Comparison of ENCODE assay signal across 19 cellular contexts in genomic region chr2:132550285-132550684, GRCh38.
DNase-seq lines count a peak whose midpoint lies in the region; ATAC-seq and TF ChIP-seq lines count a peak whose summit lies in the region.
"Had no signal": no experiment of that assay in that cellular context is flagged by ENCODE, and none has a peak within 500 bp of the region (broad histone marks: within the 10 kb centered on the region; RNA-seq: fewer than 3 reads in every experiment).

No MANE protein-coding gene starts in this region.

- no peaks in the 10 kb centered on the region for H3K27me3 ChIP-seq in effector memory CD4-positive, alpha-beta T cell (replicated peaks; ENCODE audit: control insufficient read depth, insufficient read depth, low read length, poor library complexity, severe bottlenecking)
- H3K27me3 ChIP-seq: BE2C, colonic mucosa, tibial nerve had no signal

- no peaks in the 10 kb centered on the region for H3K4me1 ChIP-seq in effector memory CD4-positive, alpha-beta T cell (ENCODE audit: control insufficient read depth, insufficient read depth, low read length, poor library complexity, severe bottlenecking)
- H3K4me1 ChIP-seq: BE2C, colonic mucosa, parathyroid adenoma, tibial nerve had no signal

- H3K9me3 Mint-ChIP-seq in type B pancreatic cell, result no peaks in the 10 kb centered on the region
- no peaks in the 10 kb centered on the region for H3K9me3 Mint-ChIP-seq in T-helper 2 cell treated with Interferon-gamma antibody and Interleukin-4, amounts not matched to agents 5 μg/mL and 100 μg/mL, for 36 hours
- H3K9me3 Mint-ChIP-seq: activated T-helper 1 cell treated with anti-CD3 and anti-CD28 coated beads, Interleukin-12 subunit alpha, Interleukin-12 subunit beta, Interleukin-2, Interleukin-4 antibody, amounts not matched to agents 30 ng/mL and 10 ng/mL and 1 ng/mL, durations not matched to agents 14 hours and 24 hours and 36 hours; H9; stimulated activated naive CD8-positive, alpha-beta T cell treated with anti-CD3 and anti-CD28 coated beads, Interleukin-15, Interleukin-2, amounts not matched to agents 100 ng/mL and 50 ng/mL, for 24 hours had no signal

- H3K36me3 ChIP-seq in effector memory CD4-positive, alpha-beta T cell (ENCODE audit: control insufficient read depth, insufficient read depth, low read length), result no peaks in the 10 kb centered on the region
- H3K36me3 ChIP-seq: BE2C, colonic mucosa, tibial nerve had no signal

- no peak overlapping the region for H3K4me3 Mint-ChIP-seq in type B pancreatic cell
- no peak overlapping the region for H3K4me3 Mint-ChIP-seq in T-helper 2 cell treated with Interferon-gamma antibody and Interleukin-4, amounts not matched to agents 5 μg/mL and 100 μg/mL, for 36 hours
- H3K4me3 Mint-ChIP-seq: activated T-helper 1 cell treated with anti-CD3 and anti-CD28 coated beads, Interleukin-12 subunit alpha, Interleukin-12 subunit beta, Interleukin-2, Interleukin-4 antibody, amounts not matched to agents 30 ng/mL and 10 ng/mL and 1 ng/mL, durations not matched to agents 14 hours and 24 hours and 36 hours; H9; naive B cell; stimulated activated naive CD8-positive, alpha-beta T cell treated with anti-CD3 and anti-CD28 coated beads, Interleukin-15, Interleukin-2, amounts not matched to agents 100 ng/mL and 50 ng/mL, for 24 hours had no signal

- TF ChIP-seq CTCF in coronary artery (IDR thresholded peaks at IDR 0.05) (no peak), type B pancreatic cell (conservative IDR thresholded peaks at IDR 0.05) (no peak)

- peaks cover 9% of the 10 kb centered on the region for H3K4me1 Mint-ChIP-seq in type B pancreatic cell (ENCODE audit: unreplicated experiment)
- H3K4me1 Mint-ChIP-seq in T-helper 2 cell treated with Interferon-gamma antibody and Interleukin-4, amounts not matched to agents 5 μg/mL and 100 μg/mL, for 36 hours (ENCODE audit: low read depth), result no peaks in the 10 kb centered on the region
- H3K4me1 Mint-ChIP-seq: naive B cell had no signal

- H3K9me3 ChIP-seq in effector memory CD4-positive, alpha-beta T cell (ENCODE audit: control insufficient read depth, low read length), result no peaks in the 10 kb centered on the region
- H3K9me3 ChIP-seq: BE2C, colonic mucosa had no signal

- no peak overlapping the region for H3K27ac ChIP-seq in coronary artery
- no peak overlapping the region for H3K27ac ChIP-seq in effector memory CD4-positive, alpha-beta T cell (ENCODE audit: insufficient read depth, low read length, poor library complexity, severe bottlenecking)
- H3K27ac ChIP-seq: colonic mucosa, parathyroid adenoma, tibial nerve had no signal

- no peak for ATAC-seq in HG03159 (IDR thresholded peaks at IDR 0.05; ENCODE audit: unreplicated experiment)
- ATAC-seq: activated naive CD4-positive, alpha-beta T cell treated with anti-CD3 and anti-CD28 coated beads, Interleukin-2, amount 50 U/mL, for 72 hours had no signal

- no peaks in the 10 kb centered on the region for H3K36me3 Mint-ChIP-seq in type B pancreatic cell
- H3K36me3 Mint-ChIP-seq in T-helper 2 cell treated with Interferon-gamma antibody and Interleukin-4, amounts not matched to agents 5 μg/mL and 100 μg/mL, for 36 hours (ENCODE audit: low read depth), result no peaks in the 10 kb centered on the region
- H3K36me3 Mint-ChIP-seq: activated naive CD4-positive, alpha-beta T cell treated with anti-CD3 and anti-CD28 coated beads, Interleukin-2, amount 50 U/mL, for 72 hours; naive B cell had no signal

- peak in 2 of 3 experiments; percentile 0 to 58 for DNase-seq in NCI-H1417 (lab: John Stamatoyannopoulos, UW)
- DNase-seq in NCI-H1417 treated with DMSO at 0.1 percent for 48 hours (lab: John Stamatoyannopoulos, UW), result no peak
- DNase-seq in NCI-H345 (lab: John Stamatoyannopoulos, UW), result peak; percentile 66
- peak; percentile 12 for DNase-seq in coronary artery (ENCODE audit: low spot score)
- peak; percentile 13 for DNase-seq in type B pancreatic cell (ENCODE audit: extremely low spot score, unreplicated experiment)
- DNase-seq in T-helper 2 cell treated with Interferon-gamma antibody and Interleukin-4, amounts not matched to agents 5 μg/mL and 100 μg/mL, for 36 hours (ENCODE audit: low spot score), result no peak
- no peak for DNase-seq in effector memory CD4-positive, alpha-beta T cell
- DNase-seq: activated CD4-positive, CD25-positive, alpha-beta regulatory T cell treated with anti-CD3 and anti-CD28 coated beads, Interleukin-2, amount 50 U/mL, for 72 hours; BE2C; colonic mucosa; H9; naive B cell; stimulated activated CD4-positive, alpha-beta T cell treated with anti-CD3 and anti-CD28 coated beads, Interleukin-2, amount 100 ng/mL, for 24 hours had no signal

- no peak overlapping the region for H3K27ac Mint-ChIP-seq in type B pancreatic cell
- H3K27ac Mint-ChIP-seq in T-helper 2 cell treated with Interferon-gamma antibody and Interleukin-4, amounts not matched to agents 5 μg/mL and 100 μg/mL, for 36 hours, result no peak overlapping the region
- H3K27ac Mint-ChIP-seq: activated naive CD4-positive, alpha-beta T cell treated with anti-CD3 and anti-CD28 coated beads, Interleukin-2, amount 50 U/mL, for 72 hours; activated T-helper 1 cell treated with anti-CD3 and anti-CD28 coated beads, Interleukin-12 subunit alpha, Interleukin-12 subunit beta, Interleukin-2, Interleukin-4 antibody, amounts not matched to agents 30 ng/mL and 10 ng/mL and 1 ng/mL, durations not matched to agents 14 hours and 24 hours and 36 hours; naive B cell; stimulated activated naive CD8-positive, alpha-beta T cell treated with anti-CD3 and anti-CD28 coated beads, Interleukin-15, Interleukin-2, amounts not matched to agents 100 ng/mL and 50 ng/mL, for 24 hours had no signal

- H3K27me3 Mint-ChIP-seq in type B pancreatic cell, result no peaks in the 10 kb centered on the region
- H3K27me3 Mint-ChIP-seq in T-helper 2 cell treated with Interferon-gamma antibody and Interleukin-4, amounts not matched to agents 5 μg/mL and 100 μg/mL, for 36 hours (ENCODE audit: low read depth), result no peaks in the 10 kb centered on the region

- no peak overlapping the region for H3K4me3 ChIP-seq in coronary artery
- no peak overlapping the region for H3K4me3 ChIP-seq in effector memory CD4-positive, alpha-beta T cell (ENCODE audit: insufficient read depth, low read depth, low read length, poor library complexity, severe bottlenecking)
- H3K4me3 ChIP-seq: colonic mucosa, tibial nerve had no signal

Comparison
In these comparisons a context has a peak if more than half of its experiments do, and no peak if none do; other contexts are left out.
1. DNase-seq: peak in NCI-H1417 (2 of 3), NCI-H345 (single experiment), coronary artery (single experiment) and type B pancreatic cell (single experiment); none in NCI-H1417 treated with DMSO at 0.1 percent for 48 hours (single experiment), T-helper 2 cell treated with Interferon-gamma antibody and Interleukin-4, amounts not matched to agents 5 μg/mL and 100 μg/mL, for 36 hours (single experiment) and effector memory CD4-positive, alpha-beta T cell (0 of 3).